Comparison of ENCODE assay signal across 1 cellular context in genomic region chrX:10444204-10444603, GRCh38.
TF ChIP-seq lines count a peak whose summit lies in the region.

No MANE protein-coding gene starts in this region.

TF ChIP-seq in SK-N-SH treated with all-trans-retinoic acid at 6 μM for 48 hours, 23 proteins besides CTCF, POLR2A, EP300 and RAD21 (continued from another document):
- TF ChIP-seq TSHZ2 (CRISPR knock-in tag; IDR thresholded peaks at IDR 0.05) (no peak), SNAI2 (CRISPR knock-in tag; IDR thresholded peaks at IDR 0.05) (no peak), CREB5 (CRISPR knock-in tag; IDR thresholded peaks at IDR 0.05; ENCODE audit: low read depth) (no peak), PATZ1 (CRISPR knock-in tag; IDR thresholded peaks at IDR 0.05; ENCODE audit: borderline replicate concordance) (no peak), ZNF70 (CRISPR knock-in tag; IDR thresholded peaks at IDR 0.05) (no peak), ARNTL (CRISPR knock-in tag; IDR thresholded peaks at IDR 0.05; ENCODE audit: borderline replicate concordance, low read depth) (no peak), ZC3H10 (CRISPR knock-in tag; IDR thresholded peaks at IDR 0.05) (no peak), CSDC2 (CRISPR knock-in tag; IDR thresholded peaks at IDR 0.05) (no peak), TCF4 (CRISPR knock-in tag; IDR thresholded peaks at IDR 0.05; ENCODE audit: borderline replicate concordance) (no peak), PPARA (CRISPR knock-in tag; IDR thresholded peaks at IDR 0.05; ENCODE audit: borderline replicate concordance) (no peak)
